In genomic region chr9:99398241-99398640, GRCh38 we compare ENCODE assay signal across 1 cellular context.
TF ChIP-seq lines count a peak whose summit lies in the region.

No MANE protein-coding gene starts in this region.

TF ChIP-seq in IMR-90, 13 proteins besides CTCF, POLR2A, EP300 and RAD21 (continued from another document):
- TF ChIP-seq CEBPB (IDR thresholded peaks at IDR 0.05; ENCODE audit: low read depth, low read length) (no peak), CHD1 (IDR thresholded peaks at IDR 0.05; ENCODE audit: low read depth, low read length) (no peak), BHLHE40 (IDR thresholded peaks at IDR 0.05; ENCODE audit: low read depth, low read length) (no peak), USF2 (IDR thresholded peaks at IDR 0.05; ENCODE audit: low read depth, low read length) (no peak), MAFK (IDR thresholded peaks at IDR 0.05; ENCODE audit: low read depth, low read length) (no peak), RCOR1 (IDR thresholded peaks at IDR 0.05; ENCODE audit: insufficient replicate concordance, low read length) (no peak), RFX5 (IDR thresholded peaks at IDR 0.05; ENCODE audit: low read depth, low read length) (no peak), SMC3 (IDR thresholded peaks at IDR 0.05; ENCODE audit: low read depth, low read length) (no peak), NFE2L2 (IDR thresholded peaks at IDR 0.05; ENCODE audit: low read depth, low read length) (no peak)
TF ChIP-seq in IMR-90: peak in this region for 0.
